27 cellular contexts compared by ENCODE assay signal in the genomic region with DNA sequence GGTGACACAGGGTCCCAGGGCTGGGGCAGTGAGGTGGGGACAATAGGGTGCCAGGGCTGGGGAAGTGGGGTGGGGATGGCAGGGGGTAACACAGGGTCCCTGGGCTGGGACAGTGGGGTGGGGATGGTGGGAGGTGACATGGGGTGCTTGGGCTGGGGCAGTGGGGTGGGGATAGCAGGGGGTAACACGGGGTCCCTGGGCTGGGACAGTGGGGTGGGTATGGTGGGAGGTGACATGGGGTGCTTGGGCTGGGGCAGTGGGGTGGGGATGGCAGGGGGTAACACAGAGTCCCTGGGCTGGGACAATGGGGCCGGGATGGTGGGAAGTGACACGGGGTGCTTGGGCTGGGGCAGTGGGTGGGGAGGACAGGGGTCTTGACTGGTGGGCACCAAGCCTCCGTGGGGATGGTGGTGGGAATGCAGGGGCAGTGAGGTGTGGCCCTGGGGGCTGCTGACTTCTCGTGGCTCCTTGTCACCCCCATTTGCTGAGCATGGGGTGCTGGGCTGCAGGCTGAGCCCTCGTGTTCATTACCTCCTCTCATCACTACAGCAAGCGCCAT. TPM values are rescaled to one million over a fixed set of nuclear protein-coding genes. Genes with fewer than 3 reads are reported as not detected.
"Had no signal": no experiment of that assay in that cellular context is flagged by ENCODE, and none has a peak within 500 bp of the region (broad histone marks: within the 10 kb centered on the region; RNA-seq: fewer than 3 reads in every experiment).

No MANE protein-coding gene starts in this region.

- H3K4me1 ChIP-seq: left lung, pancreas, testis, upper lobe of left lung had no signal

- H3K27me3 ChIP-seq: pancreas, testis, thyroid gland, upper lobe of left lung, vagina had no signal

- H3K36me3 ChIP-seq: left lung, pancreas, prostate gland, stomach, thyroid gland, transverse colon, upper lobe of left lung, vagina had no signal

- H3K4me3 ChIP-seq: left lung, lung, pancreas, prostate gland, skin epidermis, stomach, testis, thyroid gland, transverse colon, upper lobe of left lung, vagina had no signal

- DNase-seq: hypothalamus; immature natural killer cell; kidney; left colon; mesendoderm; naive B cell; nucleus accumbens; posterior cingulate gyrus; retina; stimulated activated CD4-positive, alpha-beta T cell treated with anti-CD3 and anti-CD28 coated beads, Interleukin-12 subunit alpha, Interleukin-12 subunit beta, amount 100 ng/mL, for 4 hours; stimulated activated CD4-positive, alpha-beta T cell treated with anti-CD3 and anti-CD28 coated beads, Interleukin-15, amount 100 ng/mL, for 24 hours; stimulated activated CD4-positive, alpha-beta T cell treated with anti-CD3 and anti-CD28 coated beads, Interleukin-2, amount 100 ng/mL, for 24 hours; stimulated activated CD4-positive, alpha-beta T cell treated with anti-CD3 and anti-CD28 coated beads, Interleukin-4, amount 100 ng/mL, for 1 hour; stimulated activated naive CD4-positive, alpha-beta T cell; stomach; testis; thyroid gland; transverse colon; upper lobe of left lung had no signal

- H3K27ac ChIP-seq: left lung, pancreas, prostate gland, stomach, testis, thyroid gland, transverse colon, upper lobe of left lung, vagina had no signal

- ATAC-seq: left lung; natural killer cell treated with Interleukin-12 subunit alpha and Interleukin-12 subunit beta and Interleukin-15 and Interleukin-18, amount 100 ng/mL, for 72 hours; sciatic nerve had no signal

- H3K9me3 ChIP-seq: left lung, pancreas, prostate gland, testis, thyroid gland, transverse colon, upper lobe of left lung, vagina had no signal

RNA-seq across cellular contexts. Expression of a gene that starts 41.7 kb away (rescaled TPM):
- total RNA-seq: natural killer cell treated with Interleukin-12 subunit alpha and Interleukin-12 subunit beta and Interleukin-15 and Interleukin-18, amount 100 ng/mL, for 72 hours had no signal
- polyA plus RNA-seq: immature natural killer cell had no signal
